Comparison of ENCODE assay signal across 1 cellular context in genomic region chr9:83721509-83721908, GRCh38.
TF ChIP-seq lines count a peak whose summit lies in the region.

No MANE protein-coding gene starts in this region.

TF ChIP-seq in HepG2, 621 proteins besides CTCF, POLR2A, EP300 and RAD21 (continued from another document):
- no peak for TF ChIP-seq GTF3A (CRISPR knock-in tag; conservative IDR thresholded peaks at IDR 0.05)
- no peak for TF ChIP-seq PCBP2 (optimal IDR thresholded peaks at IDR 0.05; ENCODE audit: low read depth, low read length, poor library complexity, severe bottlenecking)
- TF ChIP-seq ZNF138 (CRISPR knock-in tag; IDR thresholded peaks at IDR 0.05; ENCODE audit: low read depth), result no peak
- no peak for TF ChIP-seq PAF1 (CRISPR knock-in tag; IDR thresholded peaks at IDR 0.05)
